Comparison of ENCODE assay signal across 1 cellular context in the genomic region with DNA sequence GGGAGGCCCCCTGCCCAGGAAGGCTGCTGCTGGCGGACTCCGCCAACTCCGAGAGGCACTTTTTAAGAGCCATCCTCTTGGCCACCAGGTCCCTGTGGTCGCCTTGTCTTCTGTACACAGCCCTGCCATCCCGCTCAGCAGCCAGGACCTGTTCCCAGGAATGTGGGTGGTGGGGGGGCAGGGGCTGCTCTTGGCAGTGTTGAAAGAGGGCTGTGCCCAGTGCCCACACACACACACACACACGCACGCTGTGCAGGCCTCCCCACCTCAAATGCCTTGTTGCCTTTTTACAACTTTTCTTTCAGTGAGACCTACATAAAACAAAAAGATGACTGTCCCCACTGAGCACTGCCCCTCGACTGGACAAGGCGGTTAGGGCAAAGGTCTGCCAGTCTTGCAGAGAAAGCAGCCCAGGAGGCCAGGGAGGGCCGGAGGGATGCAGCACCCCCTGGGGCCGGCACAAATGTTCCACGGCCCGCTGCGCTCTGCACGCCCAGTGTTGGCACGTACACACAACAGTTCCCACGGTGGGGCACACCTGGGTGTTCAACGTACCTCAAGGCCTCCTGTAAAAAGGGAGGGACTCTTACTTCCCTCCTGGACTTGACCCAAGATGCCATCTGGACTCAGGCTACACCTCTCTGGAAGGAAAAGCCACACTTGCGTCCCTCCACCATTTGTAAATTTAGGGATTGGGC.
TF ChIP-seq lines count a peak whose summit lies in the region.

No MANE protein-coding gene starts in this region.

TF ChIP-seq in Ishikawa, 13 proteins besides CTCF, POLR2A, EP300 and RAD21 (continued from another document):
- TF ChIP-seq, protein P1, sequence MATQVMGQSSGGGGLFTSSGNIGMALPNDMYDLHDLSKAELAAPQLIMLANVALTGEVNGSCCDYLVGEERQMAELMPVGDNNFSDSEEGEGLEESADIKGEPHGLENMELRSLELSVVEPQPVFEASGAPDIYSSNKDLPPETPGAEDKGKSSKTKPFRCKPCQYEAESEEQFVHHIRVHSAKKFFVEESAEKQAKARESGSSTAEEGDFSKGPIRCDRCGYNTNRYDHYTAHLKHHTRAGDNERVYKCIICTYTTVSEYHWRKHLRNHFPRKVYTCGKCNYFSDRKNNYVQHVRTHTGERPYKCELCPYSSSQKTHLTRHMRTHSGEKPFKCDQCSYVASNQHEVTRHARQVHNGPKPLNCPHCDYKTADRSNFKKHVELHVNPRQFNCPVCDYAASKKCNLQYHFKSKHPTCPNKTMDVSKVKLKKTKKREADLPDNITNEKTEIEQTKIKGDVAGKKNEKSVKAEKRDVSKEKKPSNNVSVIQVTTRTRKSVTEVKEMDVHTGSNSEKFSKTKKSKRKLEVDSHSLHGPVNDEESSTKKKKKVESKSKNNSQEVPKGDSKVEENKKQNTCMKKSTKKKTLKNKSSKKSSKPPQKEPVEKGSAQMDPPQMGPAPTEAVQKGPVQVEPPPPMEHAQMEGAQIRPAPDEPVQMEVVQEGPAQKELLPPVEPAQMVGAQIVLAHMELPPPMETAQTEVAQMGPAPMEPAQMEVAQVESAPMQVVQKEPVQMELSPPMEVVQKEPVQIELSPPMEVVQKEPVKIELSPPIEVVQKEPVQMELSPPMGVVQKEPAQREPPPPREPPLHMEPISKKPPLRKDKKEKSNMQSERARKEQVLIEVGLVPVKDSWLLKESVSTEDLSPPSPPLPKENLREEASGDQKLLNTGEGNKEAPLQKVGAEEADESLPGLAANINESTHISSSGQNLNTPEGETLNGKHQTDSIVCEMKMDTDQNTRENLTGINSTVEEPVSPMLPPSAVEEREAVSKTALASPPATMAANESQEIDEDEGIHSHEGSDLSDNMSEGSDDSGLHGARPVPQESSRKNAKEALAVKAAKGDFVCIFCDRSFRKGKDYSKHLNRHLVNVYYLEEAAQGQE (IDR thresholded peaks at IDR 0.05; ENCODE audit: low read depth), result no peak
- TF ChIP-seq CREB1 (IDR thresholded peaks at IDR 0.05; ENCODE audit: low read depth), result no peak
- TF ChIP-seq, protein P2, sequence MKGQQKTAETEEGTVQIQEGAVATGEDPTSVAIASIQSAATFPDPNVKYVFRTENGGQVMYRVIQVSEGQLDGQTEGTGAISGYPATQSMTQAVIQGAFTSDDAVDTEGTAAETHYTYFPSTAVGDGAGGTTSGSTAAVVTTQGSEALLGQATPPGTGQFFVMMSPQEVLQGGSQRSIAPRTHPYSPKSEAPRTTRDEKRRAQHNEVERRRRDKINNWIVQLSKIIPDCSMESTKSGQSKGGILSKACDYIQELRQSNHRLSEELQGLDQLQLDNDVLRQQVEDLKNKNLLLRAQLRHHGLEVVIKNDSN (IDR thresholded peaks at IDR 0.05), result no peak
- TF ChIP-seq CEBPB (IDR thresholded peaks at IDR 0.05), result no peak
- TF ChIP-seq, protein P3, sequence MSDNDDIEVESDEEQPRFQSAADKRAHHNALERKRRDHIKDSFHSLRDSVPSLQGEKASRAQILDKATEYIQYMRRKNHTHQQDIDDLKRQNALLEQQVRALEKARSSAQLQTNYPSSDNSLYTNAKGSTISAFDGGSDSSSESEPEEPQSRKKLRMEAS (IDR thresholded peaks at IDR 0.05), result peak; percentile 40; the same call in 1 of the 2 replicates
- TF ChIP-seq NFIC (IDR thresholded peaks at IDR 0.05), result peak; percentile 92
- no peak for TF ChIP-seq TAF1 (IDR thresholded peaks at IDR 0.05; ENCODE audit: low read depth)
- peak; percentile 22; the same call in 1 of the 2 replicates for TF ChIP-seq ZBTB7A (IDR thresholded peaks at IDR 0.05; ENCODE audit: low read depth)
- peak; percentile 37; the same call in 1 of the 2 replicates for TF ChIP-seq YY1 (IDR thresholded peaks at IDR 0.05; ENCODE audit: low read depth)
- TF ChIP-seq EGR1 (IDR thresholded peaks at IDR 0.05), result no peak
TF ChIP-seq in Ishikawa: peak in this region for 7.
